ENCODE assay signal across 28 cellular contexts in the genomic region with DNA sequence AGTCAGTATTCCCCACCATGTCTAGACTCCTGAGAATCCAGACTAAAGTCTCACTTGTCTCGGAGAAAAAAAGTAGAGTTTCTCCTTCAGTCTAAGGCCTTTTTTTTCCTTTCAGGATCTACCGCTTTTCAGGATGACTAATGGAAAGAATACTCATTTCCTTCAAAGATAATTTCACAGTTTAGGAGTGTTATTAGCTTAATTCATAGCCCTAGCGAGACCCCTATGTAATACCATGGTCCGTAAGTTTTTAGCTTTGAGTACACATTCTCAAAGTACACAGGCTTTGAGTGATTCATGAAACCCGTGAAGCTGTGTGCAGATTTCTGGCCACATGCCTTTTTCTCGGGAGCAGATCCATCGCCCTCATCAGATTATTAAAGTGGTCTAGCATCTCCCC.
"Had no signal": no experiment of that assay in that cellular context is flagged by ENCODE, and none has a peak within 500 bp of the region (broad histone marks: within the 10 kb centered on the region; RNA-seq: fewer than 3 reads in every experiment).

No MANE protein-coding gene starts in this region.

- H3K4me3 Mint-ChIP-seq: activated CD4-positive, alpha-beta T cell treated with anti-CD3 and anti-CD28 coated beads, Interleukin-2, amount 10 ng/mL, durations not matched to agents 7 days and 5 days; activated CD8-positive, alpha-beta T cell treated with anti-CD3 and anti-CD28 coated beads for 36 hours; activated naive CD4-positive, alpha-beta T cell treated with anti-CD3 and anti-CD28 coated beads, Interleukin-2, amount 50 U/mL, for 24 hours; activated naive CD8-positive, alpha-beta T cell treated with anti-CD3 and anti-CD28 coated beads, Interleukin-2, amount 50 U/mL, for 24 hours; central memory CD8-positive, alpha-beta T cell; naive thymus-derived CD4-positive, alpha-beta T cell; neural progenitor cell; T-helper 17 cell had no signal

- H3K4me2 ChIP-seq: neural progenitor cell had no signal

- DNase-seq: activated CD4-positive, alpha-beta T cell treated with anti-CD3 and anti-CD28 coated beads for 1 hour; activated CD4-positive, alpha-beta T cell treated with anti-CD3 and anti-CD28 coated beads, Interleukin-2, amount 10 ng/mL, durations not matched to agents 7 days and 5 days; activated CD8-positive, alpha-beta T cell treated with anti-CD3 and anti-CD28 coated beads for 36 hours; activated naive CD8-positive, alpha-beta T cell treated with anti-CD3 and anti-CD28 coated beads, Interleukin-2, amount 50 U/mL, for 24 hours; activated T-cell treated with anti-CD3 and anti-CD28 coated beads, Interleukin-2, amount 50 U/mL, for 48 hours; amygdala; effector CD8-positive, alpha-beta T cell; erythroblast; gastrocnemius medialis; glutamatergic neuron; left colon; mammary epithelial cell; midbrain; naive thymus-derived CD4-positive, alpha-beta T cell; occipital lobe; spleen; stimulated activated naive CD4-positive, alpha-beta T cell treated with Interleukin-2 at 50 U/mL for 16 hours; T-helper 17 cell; T1000; transverse colon; uterus had no signal

- H2AFZ ChIP-seq: neural progenitor cell, parathyroid adenoma had no signal

- H3K9ac ChIP-seq: neural progenitor cell, parathyroid adenoma had no signal

- H3K27ac ChIP-seq: gastrocnemius medialis, neural progenitor cell, parathyroid adenoma, right atrium auricular region, spleen, transverse colon, uterus had no signal

- H3K27me3 ChIP-seq: breast epithelium, gastrocnemius medialis, neural progenitor cell, right atrium auricular region, spleen, transverse colon, uterus had no signal

- H3K79me2 ChIP-seq: parathyroid adenoma had no signal

- H3K27ac Mint-ChIP-seq: activated CD4-positive, alpha-beta T cell treated with anti-CD3 and anti-CD28 coated beads, Interleukin-2, amount 10 ng/mL, durations not matched to agents 7 days and 5 days; activated CD8-positive, alpha-beta T cell treated with anti-CD3 and anti-CD28 coated beads for 36 hours; activated naive CD4-positive, alpha-beta T cell treated with anti-CD3 and anti-CD28 coated beads, Interleukin-2, amount 50 U/mL, for 24 hours; activated naive CD8-positive, alpha-beta T cell treated with anti-CD3 and anti-CD28 coated beads, Interleukin-2, amount 50 U/mL, for 24 hours; activated T-helper 2 cell treated with anti-CD3 and anti-CD28 coated beads, Interferon-gamma antibody, Interleukin-2, Interleukin-4, amounts not matched to agents 10 μg/mL and 5 μg/mL and 100 μg/mL, durations not matched to agents 14 hours and 24 hours and 36 hours; neural progenitor cell; T-helper 17 cell had no signal

- H3K36me3 Mint-ChIP-seq: activated naive CD4-positive, alpha-beta T cell treated with anti-CD3 and anti-CD28 coated beads, Interleukin-2, amount 50 U/mL, for 24 hours; naive thymus-derived CD4-positive, alpha-beta T cell had no signal

- H3K4me1 ChIP-seq: gastrocnemius medialis, parathyroid adenoma, uterus had no signal

- H3K9me3 Mint-ChIP-seq: activated CD4-positive, alpha-beta T cell treated with anti-CD3 and anti-CD28 coated beads, Interleukin-2, amount 10 ng/mL, durations not matched to agents 7 days and 5 days; activated CD8-positive, alpha-beta T cell treated with anti-CD3 and anti-CD28 coated beads for 36 hours; activated naive CD4-positive, alpha-beta T cell treated with anti-CD3 and anti-CD28 coated beads, Interleukin-2, amount 50 U/mL, for 24 hours; activated naive CD8-positive, alpha-beta T cell treated with anti-CD3 and anti-CD28 coated beads, Interleukin-2, amount 50 U/mL, for 24 hours; activated T-helper 2 cell treated with anti-CD3 and anti-CD28 coated beads, Interferon-gamma antibody, Interleukin-2, Interleukin-4, amounts not matched to agents 10 μg/mL and 5 μg/mL and 100 μg/mL, durations not matched to agents 14 hours and 24 hours and 36 hours; central memory CD8-positive, alpha-beta T cell had no signal

- H3K27me3 Mint-ChIP-seq: activated CD4-positive, alpha-beta T cell treated with anti-CD3 and anti-CD28 coated beads, Interleukin-2, amount 10 ng/mL, durations not matched to agents 7 days and 5 days; activated CD8-positive, alpha-beta T cell treated with anti-CD3 and anti-CD28 coated beads for 36 hours; activated naive CD4-positive, alpha-beta T cell treated with anti-CD3 and anti-CD28 coated beads, Interleukin-2, amount 50 U/mL, for 24 hours; central memory CD8-positive, alpha-beta T cell; T-helper 17 cell had no signal

- H3K4me3 ChIP-seq: breast epithelium, gastrocnemius medialis, neural progenitor cell, right atrium auricular region, spleen, transverse colon, uterus had no signal

- H3K36me3 ChIP-seq: breast epithelium, gastrocnemius medialis, neural progenitor cell, right atrium auricular region, spleen, transverse colon, uterus had no signal

- ATAC-seq: activated CD8-positive, alpha-beta T cell treated with anti-CD3 and anti-CD28 coated beads for 36 hours; activated naive CD8-positive, alpha-beta T cell treated with anti-CD3 and anti-CD28 coated beads, Interleukin-2, amount 50 U/mL, for 24 hours; gastrocnemius medialis; left colon; naive thymus-derived CD4-positive, alpha-beta T cell; T-helper 17 cell had no signal

- H3K9me3 ChIP-seq: breast epithelium, gastrocnemius medialis, right atrium auricular region, spleen, transverse colon, uterus had no signal

- H3K4me1 Mint-ChIP-seq: activated naive CD4-positive, alpha-beta T cell treated with anti-CD3 and anti-CD28 coated beads, Interleukin-2, amount 50 U/mL, for 24 hours; central memory CD8-positive, alpha-beta T cell had no signal
